8 cellular contexts compared by ENCODE assay signal in the genomic region with DNA sequence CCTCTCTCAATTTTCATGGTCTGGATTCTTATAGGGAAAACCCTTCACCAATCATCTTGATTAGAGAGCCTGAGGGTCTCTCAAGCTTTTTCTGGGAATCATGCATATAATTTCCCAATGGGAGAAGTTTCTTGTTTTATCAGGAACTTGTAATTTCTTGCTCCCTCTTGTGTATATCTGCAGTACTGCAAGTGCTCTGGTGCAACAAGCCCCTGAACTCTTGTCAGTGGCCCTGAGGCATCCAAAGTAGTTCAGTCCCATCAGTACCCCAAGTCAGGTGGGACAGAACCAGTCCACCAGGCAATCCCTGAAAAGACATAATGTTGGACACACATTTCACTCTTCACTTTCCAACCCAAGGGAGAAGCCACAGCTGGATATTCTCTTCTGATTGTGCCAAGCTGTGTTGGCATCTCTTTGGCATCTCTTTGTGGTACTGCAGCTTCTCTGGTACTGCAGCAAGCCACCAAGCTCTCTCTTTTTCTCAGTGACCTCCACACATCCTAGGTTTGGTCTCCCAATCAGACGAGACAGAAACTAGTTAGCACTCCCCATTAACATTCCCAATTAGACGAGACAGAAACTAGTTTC.
DNase-seq lines count a peak whose midpoint lies in the region; ATAC-seq and TF ChIP-seq lines count a peak whose summit lies in the region.

No MANE protein-coding gene starts in this region.

- H3K4me3 ChIP-seq in BE2C (ENCODE audit: low read depth, low read length), result no peak overlapping the region
- H3K4me3 ChIP-seq in psoas muscle, result no peak overlapping the region

- H3K9me3 Mint-ChIP-seq in activated CD4-positive, alpha-beta memory T cell treated with anti-CD3 and anti-CD28 coated beads for 36 hours, result peaks cover 6% of the 10 kb centered on the region

- DNase-seq in BE2C (peak; percentile 39), HPDE6-E6E7 (ENCODE audit: extremely low spot score) (peak; percentile 8), RPMI8226 (peak; percentile 45), fibroblast of gingiva (ENCODE audit: low read depth) (peak; percentile 64), psoas muscle (no peak)
- DNase-seq in activated CD4-positive, alpha-beta memory T cell treated with anti-CD3 and anti-CD28 coated beads for 36 hours, result no peak
- DNase-seq in stimulated activated CD4-positive, alpha-beta T cell treated with anti-CD3 and anti-CD28 coated beads, Interleukin-4, amount 100 ng/mL, for 1 hour, result no peak

- H3K9me3 ChIP-seq in BE2C (no peaks in the 10 kb centered on the region), psoas muscle (no peaks in the 10 kb centered on the region)

- H3K4me3 Mint-ChIP-seq in activated CD4-positive, alpha-beta memory T cell treated with anti-CD3 and anti-CD28 coated beads for 36 hours, result no peak overlapping the region

- ATAC-seq in GM18861 (IDR thresholded peaks at IDR 0.05; ENCODE audit: unreplicated experiment) (peak; percentile 55), psoas muscle (no peak)

- POLR2A ChIA-PET in activated CD4-positive, alpha-beta memory T cell treated with anti-CD3 and anti-CD28 coated beads for 36 hours (lab: Charles Lee), result no interaction called here

- TF ChIP-seq CTCF in BE2C (IDR thresholded peaks at IDR 0.05; ENCODE audit: low read depth, low read length) (peak; percentile 78), psoas muscle (IDR thresholded peaks at IDR 0.05) (peak; percentile 66)

- no peaks in the 10 kb centered on the region for H3K27me3 Mint-ChIP-seq in activated CD4-positive, alpha-beta memory T cell treated with anti-CD3 and anti-CD28 coated beads for 36 hours

- H3K4me1 ChIP-seq in BE2C, result no peaks in the 10 kb centered on the region
- no peaks in the 10 kb centered on the region for H3K4me1 ChIP-seq in psoas muscle

- intact Hi-C loops in psoas muscle (cut with DNase I), result loop anchor here (5.0 kb wide), 1 partner anchor 375 kb away; no protein-coding TSS in a partner anchor
- intact Hi-C loops in activated CD4-positive, alpha-beta memory T cell treated with anti-CD3 and anti-CD28 coated beads for 36 hours (cut with micrococcal nuclease), result loop anchor here (2.0 kb wide), 1 partner anchor 551 kb away; no protein-coding TSS in a partner anchor

- H3K27ac Mint-ChIP-seq in activated CD4-positive, alpha-beta memory T cell treated with anti-CD3 and anti-CD28 coated beads for 36 hours, result no peak overlapping the region

- CTCF ChIA-PET in activated CD4-positive, alpha-beta memory T cell treated with anti-CD3 and anti-CD28 coated beads for 36 hours (lab: Charles Lee), result interaction anchor here (1.1 kb wide), 1 partner anchor 599 kb away, joined by 3 read pairs; no protein-coding TSS in a partner anchor

- no peaks in the 10 kb centered on the region for H3K36me3 Mint-ChIP-seq in activated CD4-positive, alpha-beta memory T cell treated with anti-CD3 and anti-CD28 coated beads for 36 hours

- H3K4me1 Mint-ChIP-seq in activated CD4-positive, alpha-beta memory T cell treated with anti-CD3 and anti-CD28 coated beads for 36 hours (ENCODE audit: low read depth), result no peaks in the 10 kb centered on the region

- WGBS in psoas muscle, 3 donors, result 73 to 79% (median 73%) methylated on average over 2 of the region's 2 CpGs

- H3K36me3 ChIP-seq in BE2C, result no peaks in the 10 kb centered on the region
- no peaks in the 10 kb centered on the region for H3K36me3 ChIP-seq in psoas muscle (ENCODE audit: insufficient read depth in 1 of 2, low read depth in 1 of 2)

- H3K27ac ChIP-seq in psoas muscle, result no peak overlapping the region

- H3K27me3 ChIP-seq in BE2C (no peaks in the 10 kb centered on the region), psoas muscle (ENCODE audit: insufficient read depth in 3 of 3, low read length in 2 of 3) (no peaks in the 10 kb centered on the region)

Comparison
In these comparisons a context has a peak if more than half of its experiments do, and no peak if none do; other contexts are left out.
1. DNase-seq: peak in BE2C (single experiment), HPDE6-E6E7 (single experiment), RPMI8226 (single experiment) and fibroblast of gingiva (single experiment); none in psoas muscle (0 of 2), activated CD4-positive, alpha-beta memory T cell treated with anti-CD3 and anti-CD28 coated beads for 36 hours (single experiment) and stimulated activated CD4-positive, alpha-beta T cell treated with anti-CD3 and anti-CD28 coated beads, Interleukin-4, amount 100 ng/mL, for 1 hour (single experiment).